Comparison of ENCODE assay signal across 35 cellular contexts in the genomic region with DNA sequence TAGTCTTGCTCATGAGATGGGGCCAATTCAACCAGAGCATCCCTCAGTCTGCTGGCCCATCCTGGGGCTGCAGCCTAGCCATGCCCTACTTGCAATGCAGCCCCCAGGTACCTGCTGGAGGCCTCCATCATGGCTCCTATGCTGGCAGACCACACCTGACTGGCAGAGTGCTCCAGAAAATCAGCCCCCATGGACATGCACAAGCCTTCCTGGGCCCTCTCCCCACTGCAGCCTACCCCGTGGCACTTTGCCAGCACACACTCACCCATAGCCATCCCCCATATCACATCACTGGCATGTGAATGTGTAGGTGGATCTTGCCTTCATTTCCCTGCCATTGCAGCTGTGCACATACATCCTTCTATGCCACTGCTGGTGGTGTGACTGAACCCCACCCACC.
"Had no signal": no experiment of that assay in that cellular context is flagged by ENCODE, and none has a peak within 500 bp of the region (broad histone marks: within the 10 kb centered on the region; RNA-seq: fewer than 3 reads in every experiment).

No MANE protein-coding gene starts in this region.

- H3K9ac ChIP-seq: KMS-11 had no signal

- H3K4me3 ChIP-seq: MG63 had no signal

- H3K27me3 ChIP-seq: MG63 had no signal

- H3K36me3 ChIP-seq: MG63 had no signal

- H3K27ac ChIP-seq: KMS-11 had no signal

- H3K9me3 ChIP-seq: MG63 had no signal

- H3K4me2 ChIP-seq: KMS-11 had no signal

- DNase-seq: Karpas-422, Kasumi-1, MG63, MM.1S, MV-4-11, NCI-H1048, NCI-H1092, NCI-H1092 treated with DMSO at 0.1 percent for 48 hours, NCI-H1105, NCI-H1105 treated with DMSO at 0.1 percent for 48 hours, NCI-H1417, NCI-H1417 treated with DMSO at 0.1 percent for 48 hours, NCI-H1436, NCI-H1436 treated with DMSO at 0.1 percent for 48 hours, NCI-H146, NCI-H1694, NCI-H1694 treated with DMSO at 0.1 percent for 48 hours, NCI-H187, NCI-H187 treated with DMSO at 0.1 percent for 48 hours, NCI-H1930, NCI-H2029, NCI-H2029 treated with DMSO at 0.1 percent for 48 hours, NCI-H2081, NCI-H2081 treated with DMSO at 0.1 percent for 48 hours, NCI-H2107, NCI-H2171, NCI-H2171 treated with DMSO at 0.1 percent for 48 hours, NCI-H2227 treated with DMSO at 0.1 percent for 48 hours, NCI-H226, NCI-H345, NCI-H446, NCI-H446 treated with DMSO at 0.1 percent for 48 hours, NCI-H510A, NCI-H510A treated with DMSO at 0.1 percent for 48 hours had no signal
